20 cellular contexts compared by ENCODE assay signal in genomic region chr7:6273917-6274630, GRCh38. TPM values are rescaled to one million over a fixed set of nuclear protein-coding genes. Genes with fewer than 3 reads are reported as not detected.
A peak's percentile ranks its signal among the peaks of the same experiment; 100 is the strongest.
DNase-seq lines count a peak whose midpoint lies in the region; ATAC-seq, FAIRE-seq and TF ChIP-seq lines count a peak whose summit lies in the region.
"Had no signal": no experiment of that assay in that cellular context is flagged by ENCODE, and none has a peak within 500 bp of the region (broad histone marks: within the 10 kb centered on the region; RNA-seq: fewer than 3 reads in every experiment).

No MANE protein-coding gene starts in this region.

- H3K4me1 Mint-ChIP-seq in CD4-positive, alpha-beta memory T cell = peaks cover 15 to 35% (median 25%) of the 10 kb centered on the region in 4 donors
- H3K4me1 Mint-ChIP-seq in astrocyte (ENCODE audit: low read depth, unreplicated experiment) (peaks cover 10% of the 10 kb centered on the region), natural killer cell (peaks cover 22 to 37% of the 10 kb centered on the region in 2 donors)

- no peak overlapping the region; the same call in 1 of the 2 replicates for H3K18ac ChIP-seq in IMR-90 (ENCODE audit: low read depth, low read length)

- H2AK5ac ChIP-seq in IMR-90 (ENCODE audit: low read depth, low read length) = peak overlapping the region; percentile 73; the same call in 1 of the 2 replicates

- POLR2A ChIA-PET in CD4-positive, alpha-beta memory T cell (lab: Charles Lee; ENCODE audit: partially characterized antibody) = no interaction called here
- POLR2A ChIA-PET in IMR-90 (lab: Charles Lee; ENCODE audit: unreplicated experiment) = no interaction called here

- no peak overlapping the region for H3K14ac ChIP-seq in IMR-90 (replicated peaks; ENCODE audit: low read depth, low read length)

- peaks cover 0 to 2% of the 10 kb centered on the region in 2 donors for H3K36me3 Mint-ChIP-seq in CD4-positive, alpha-beta memory T cell
- H3K36me3 Mint-ChIP-seq in astrocyte (ENCODE audit: low read depth, unreplicated experiment) = no peaks in the 10 kb centered on the region
- no peaks in the 10 kb centered on the region for H3K36me3 Mint-ChIP-seq in natural killer cell
- H3K36me3 Mint-ChIP-seq: stimulated activated effector memory CD8-positive, alpha-beta T cell treated with anti-CD3 and anti-CD28 coated beads, Interleukin-12 subunit alpha, Interleukin-12 subunit beta, amount 100 ng/mL, for 72 hours had no signal

- H3K4me1 ChIP-seq in CD4-positive, alpha-beta memory T cell (ENCODE audit: insufficient read depth, low read length) = peaks cover 26% of the 10 kb centered on the region
- H3K4me1 ChIP-seq in IMR-90 (ENCODE audit: control insufficient read depth, insufficient read depth, low read length) (peaks cover 14% of the 10 kb centered on the region), astrocyte (ENCODE audit: insufficient read depth, low read length) (peaks cover 24% of the 10 kb centered on the region)

- in situ Hi-C loops in IMR-90 (cut with MboI; ENCODE audit: low sequenced_read_pairs) = no loop called here

- no peak for FAIRE-seq in astrocyte (lab: Jason Lieb, UNC)
- FAIRE-seq: GM12891 had no signal

- no peaks in the 10 kb centered on the region for H3K9me3 Mint-ChIP-seq in CD4-positive, alpha-beta memory T cell
- H3K9me3 Mint-ChIP-seq in astrocyte (ENCODE audit: unreplicated experiment) = no peaks in the 10 kb centered on the region
- no peaks in the 10 kb centered on the region for H3K9me3 Mint-ChIP-seq in natural killer cell
- H3K9me3 Mint-ChIP-seq: HFFc6; stimulated activated effector memory CD8-positive, alpha-beta T cell treated with anti-CD3 and anti-CD28 coated beads, Interleukin-12 subunit alpha, Interleukin-12 subunit beta, amount 100 ng/mL, for 72 hours had no signal

- no TSS peak for BruUV-seq in IMR-90 (replicated peaks; lab: Mats Ljungman, UMichigan)

- no peak overlapping the region for H3K9ac ChIP-seq in IMR-90 (ENCODE audit: low read depth, low read length)
- H3K9ac ChIP-seq in astrocyte (ENCODE audit: low read length) = no peak overlapping the region

- peaks cover 30% of the 10 kb centered on the region for H3K79me2 ChIP-seq in astrocyte (ENCODE audit: insufficient read depth, low read length)

- no peak overlapping the region for H2BK5ac ChIP-seq in IMR-90 (ENCODE audit: low read depth, low read length, poor library complexity, severe bottlenecking)

- H3K9me1 ChIP-seq in IMR-90 (ENCODE audit: insufficient read depth, low read length) = peaks cover 11% of the 10 kb centered on the region

- H3K79me1 ChIP-seq in IMR-90 (ENCODE audit: low read depth in 1 of 2, low read length in 2 of 2) = peaks cover 20 to 33% of the 10 kb centered on the region in 2 experiments

- peak overlapping the region in 5 of 8 donors; percentile 16 to 79 (median 46) for H3K4me3 Mint-ChIP-seq in CD4-positive, alpha-beta memory T cell
- H3K4me3 Mint-ChIP-seq in astrocyte (ENCODE audit: unreplicated experiment) = peak overlapping the region; percentile 82
- peak overlapping the region; percentile 81 for H3K4me3 Mint-ChIP-seq in natural killer cell

- H3K4me2 ChIP-seq in IMR-90 (ENCODE audit: low read depth, low read length) (no peak overlapping the region), astrocyte (ENCODE audit: low read length) (no peak overlapping the region)

- no peak overlapping the region for H3K4me3 ChIP-seq in CD4-positive, alpha-beta memory T cell (ENCODE audit: low read length in 2 of 2)
- H3K4me3 ChIP-seq in IMR-90 (ENCODE audit: insufficient read depth, low read depth, low read length) = no peak overlapping the region
- H3K4me3 ChIP-seq in astrocyte (ENCODE audit: insufficient read depth, low read depth, low read length) = no peak overlapping the region
- H3K4me3 ChIP-seq: heart left ventricle, Peyer's patch, SJCRH30, suprapubic skin had no signal

- TF ChIP-seq CTCF in IMR-90 (conservative IDR thresholded peaks at IDR 0.05; ENCODE audit: low read depth, low read length) (no peak), astrocyte (IDR thresholded peaks at IDR 0.05; ENCODE audit: insufficient read depth, low read depth, low read length) (no peak), natural killer cell (IDR thresholded peaks at IDR 0.05) (no peak)

- H3K56ac ChIP-seq in IMR-90 (ENCODE audit: extremely low read depth, insufficient read depth, low read length) = no peak overlapping the region

- H3K36me3 ChIP-seq in CD4-positive, alpha-beta memory T cell (ENCODE audit: insufficient read depth, low read length) = no peaks in the 10 kb centered on the region
- H3K36me3 ChIP-seq in IMR-90 (ENCODE audit: control insufficient read depth, insufficient read depth, low read length) = no peaks in the 10 kb centered on the region
- no peaks in the 10 kb centered on the region for H3K36me3 ChIP-seq in astrocyte (ENCODE audit: insufficient read depth, low read length)
- H3K36me3 ChIP-seq: heart left ventricle, Peyer's patch, SJCRH30, suprapubic skin had no signal

- no peak overlapping the region for H4K5ac ChIP-seq in IMR-90 (ENCODE audit: low read depth, low read length)

- H3K23ac ChIP-seq in IMR-90 (ENCODE audit: low read depth, low read length) = no peak overlapping the region

- no peak overlapping the region for H2BK15ac ChIP-seq in IMR-90 (ENCODE audit: low read depth, low read length)

- peak overlapping the region in 1 of 7 donors; percentile 16 for H3K27ac Mint-ChIP-seq in CD4-positive, alpha-beta memory T cell
- H3K27ac Mint-ChIP-seq in astrocyte (ENCODE audit: unreplicated experiment) (no peak overlapping the region), natural killer cell (no peak overlapping the region)
- H3K27ac Mint-ChIP-seq: HFFc6; stimulated activated effector memory CD8-positive, alpha-beta T cell treated with anti-CD3 and anti-CD28 coated beads, Interleukin-12 subunit alpha, Interleukin-12 subunit beta, amount 100 ng/mL, for 72 hours; T-helper 17 cell had no signal

- no peak overlapping the region; the same call in 1 of the 2 replicates for H3K4ac ChIP-seq in IMR-90 (ENCODE audit: low read depth, low read length)

- no peak overlapping the region for H4K91ac ChIP-seq in IMR-90 (ENCODE audit: insufficient read depth, low read depth, low read length)

- 95% methylated on average over 6 of the region's 11 CpGs; no CpG with 5 or more reads in 1 of the 2 experiments for WGBS in IMR-90 (ENCODE audit: extremely low coverage in 2 of 2, insufficient read length in 1 of 2), 2 experiments

- H3K9me3 ChIP-seq in CD4-positive, alpha-beta memory T cell (ENCODE audit: control insufficient read depth in 1 of 2, low read length in 2 of 2) = no peaks in the 10 kb centered on the region
- H3K9me3 ChIP-seq in IMR-90 (ENCODE audit: control insufficient read depth, insufficient read depth, low read length) = no peaks in the 10 kb centered on the region
- H3K9me3 ChIP-seq in astrocyte (ENCODE audit: insufficient read depth, low read depth, low read length) = no peaks in the 10 kb centered on the region
- H3K9me3 ChIP-seq: heart left ventricle, Peyer's patch, SJCRH30, suprapubic skin had no signal

- no peak for TF ChIP-seq POLR2A in IMR-90 (IDR thresholded peaks at IDR 0.05; ENCODE audit: low read depth, low read length)

- no peak overlapping the region for H3K27ac ChIP-seq in CD4-positive, alpha-beta memory T cell (ENCODE audit: low read depth, low read length)
- no peak overlapping the region for H3K27ac ChIP-seq in IMR-90 (ENCODE audit: insufficient read depth, low read length)
- H3K27ac ChIP-seq in astrocyte (ENCODE audit: low read depth, low read length) = no peak overlapping the region
- H3K27ac ChIP-seq: SJCRH30, suprapubic skin had no signal

- H2BK120ac ChIP-seq in IMR-90 (ENCODE audit: low read depth, low read length) = peak overlapping the region; percentile 17; the same call in 1 of the 2 replicates

- CTCF ChIA-PET in CD4-positive, alpha-beta memory T cell (lab: Charles Lee; ENCODE audit: partially characterized antibody) = interaction anchor here (1.3 kb wide), 1 partner anchor 14 kb away, joined by 3 read pairs; no protein-coding TSS in a partner anchor
- CTCF ChIA-PET in IMR-90 (lab: Yijun Ruan, JAX) = no interaction called here

- H3K27me3 Mint-ChIP-seq in CD4-positive, alpha-beta memory T cell = peaks cover 6 to 8% of the 10 kb centered on the region in 2 donors
- H3K27me3 Mint-ChIP-seq in astrocyte (ENCODE audit: low read depth, unreplicated experiment) (peaks cover 5% of the 10 kb centered on the region), natural killer cell (ENCODE audit: low read depth in 2 of 2) (peaks cover 0 to 13% of the 10 kb centered on the region in 2 donors)

- TF ChIP-seq RAD21 in IMR-90 (IDR thresholded peaks at IDR 0.05; ENCODE audit: low read length) = no peak

- ATAC-seq in IMR-90 (ENCODE audit: low read depth) = no peak
- no peak for ATAC-seq in natural killer cell
- ATAC-seq in HG03196 (IDR thresholded peaks at IDR 0.05; ENCODE audit: unreplicated experiment) = no peak
- ATAC-seq: heart left ventricle; stimulated activated effector memory CD8-positive, alpha-beta T cell treated with anti-CD3 and anti-CD28 coated beads, Interleukin-12 subunit alpha, Interleukin-12 subunit beta, amount 100 ng/mL, for 72 hours; T-helper 17 cell had no signal

- no peak for DNase-seq in CD4-positive, alpha-beta memory T cell
- DNase-seq in IMR-90 (no peak), astrocyte (ENCODE audit: low read depth) (no peak), natural killer cell (no peak), NCI-H446 treated with DMSO at 0.1 percent for 48 hours (lab: John Stamatoyannopoulos, UW) (no peak)
- DNase-seq in effector CD4-positive, alpha-beta T cell = no peak
- DNase-seq: activated CD4-positive, alpha-beta T cell treated with anti-CD3 and anti-CD28 coated beads, Interleukin-2, amount 50 U/mL, for 4 hours; dermis blood vessel endothelial cell; DND-41; heart left ventricle; HFFc6; mesendoderm; stimulated activated CD4-positive, alpha-beta T cell treated with anti-CD3 and anti-CD28 coated beads, Interleukin-2, amount 100 ng/mL, for 24 hours; T-helper 17 cell had no signal

- H2AFZ ChIP-seq in IMR-90 (replicated peaks; ENCODE audit: low read length, poor library complexity) (no peak overlapping the region), astrocyte (ENCODE audit: low read depth, low read length) (no peak overlapping the region)

- H4K20me1 ChIP-seq in IMR-90 (ENCODE audit: insufficient read depth, low read length) (peaks cover 21% of the 10 kb centered on the region; the same call in 1 of the 2 replicates), astrocyte (ENCODE audit: insufficient read depth, low read length) (peaks cover 21% of the 10 kb centered on the region)

- dilution Hi-C loops in IMR-90 (cut with HindIII; ENCODE audit: low sequenced_read_pairs, unreplicated experiment) = no loop called here

- intact Hi-C loops in CD4-positive, alpha-beta memory T cell (cut with micrococcal nuclease) = loop anchor here (5.0 kb wide), 1 partner anchor 112 kb away; no protein-coding TSS in a partner anchor
- intact Hi-C loops in IMR-90 (cut with micrococcal nuclease) (loop anchor here (5.0 kb wide), 1 partner anchor 97 kb away; no protein-coding TSS in a partner anchor), natural killer cell (cut with micrococcal nuclease) (loop anchor here (5.0 kb wide), 1 partner anchor 47 kb away; no protein-coding TSS in a partner anchor)

- no peak overlapping the region for H2AK9ac ChIP-seq in IMR-90 (replicated peaks; ENCODE audit: low read depth, low read length, poor library complexity)

- no peak overlapping the region for H2BK20ac ChIP-seq in IMR-90 (ENCODE audit: low read depth, low read length)

- H4K8ac ChIP-seq in IMR-90 (ENCODE audit: low read depth in 2 of 2, low read length in 2 of 2) = no peak overlapping the region

- peaks cover 7% of the 10 kb centered on the region for H3K27me3 ChIP-seq in CD4-positive, alpha-beta memory T cell (ENCODE audit: insufficient read depth, low read length)
- H3K27me3 ChIP-seq in IMR-90 (ENCODE audit: control insufficient read depth, insufficient read depth, low read length) (no peaks in the 10 kb centered on the region), astrocyte (ENCODE audit: insufficient read depth, low read length) (no peaks in the 10 kb centered on the region)
- H3K27me3 ChIP-seq: heart left ventricle, Peyer's patch, SJCRH30, suprapubic skin had no signal

RNA-seq across cellular contexts. Expression of gene CYTH3, which starts 1.6 kb away (rescaled TPM):
- 1 to 10 TPM; 6.6 to 7.8 TPM for total RNA-seq in CD4-positive, alpha-beta memory T cell
- polyA plus RNA-seq in CD4-positive, alpha-beta memory T cell = 1 to 10 TPM; 4.0 to 9.1 TPM
- total RNA-seq in IMR-90 (2012; rRNA removed) (14.2 TPM in 2 replicates), astrocyte (25.5 and 29.3 TPM in 2 replicates), natural killer cell (10 to 100 TPM in 2 of 3 donors, 1 to 10 TPM in 1; 7.7 to 42.6 (median 13.6) TPM)
- polyA plus RNA-seq in IMR-90 (2012; rRNA removed) = 34.5 and 34.8 TPM in 2 replicates
- 13.5 and 24.2 TPM in 2 replicates for polyA plus RNA-seq in IMR-90 (2012; cell fraction: cytosol; rRNA removed)
- polyA plus RNA-seq in IMR-90 (2012; cell fraction: nucleus; rRNA removed; ENCODE audit: low replicate concordance) = 74.6 and 95.8 TPM in 2 replicates
